In the genomic region with DNA sequence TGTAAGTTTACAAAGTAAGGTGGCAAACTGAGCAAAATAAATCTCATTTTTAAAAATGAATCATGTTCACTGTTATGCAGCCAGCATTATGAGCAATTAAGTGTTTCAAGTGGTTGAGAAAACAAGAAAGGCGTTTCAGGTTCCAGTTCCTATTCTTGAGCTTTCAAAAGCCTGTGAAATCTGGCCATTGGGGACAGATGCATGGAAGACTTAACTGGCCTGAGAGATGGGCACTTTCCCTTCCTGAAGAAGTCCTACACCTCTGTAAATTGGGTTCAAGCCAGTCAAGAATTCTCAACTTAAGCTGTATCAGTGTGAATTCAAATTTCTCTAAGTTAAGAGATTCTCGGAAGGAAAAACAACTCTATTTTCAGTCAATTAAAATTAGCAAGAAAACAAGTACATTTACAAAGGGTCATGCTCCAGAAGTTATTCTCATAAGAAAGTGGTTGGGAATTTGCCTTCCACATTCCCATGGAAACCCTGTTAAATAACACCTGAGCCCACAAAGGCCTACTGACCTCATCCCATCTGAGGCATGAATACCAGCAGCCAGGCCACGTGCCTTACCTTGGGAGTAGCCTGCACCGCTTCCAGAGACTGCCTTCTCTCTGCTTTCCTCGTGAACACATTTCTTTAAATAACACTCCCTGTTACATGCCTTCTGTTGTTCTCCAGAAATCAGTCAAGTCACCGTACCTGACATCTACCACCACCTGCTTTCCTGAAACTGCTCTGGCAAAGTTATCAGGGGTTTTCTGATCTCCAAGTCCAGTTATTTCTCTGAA, we compare ENCODE assay signal across 2 cellular contexts.
TF ChIP-seq lines count a peak whose summit lies in the region.

No MANE protein-coding gene starts in this region.

TF ChIP-seq in GM12878, 131 proteins besides CTCF, POLR2A, EP300 and RAD21 (continues in another document):
- TF ChIP-seq BMI1 (IDR thresholded peaks at IDR 0.05; ENCODE audit: borderline replicate concordance), result peak; percentile 73
- TF ChIP-seq MYB (IDR thresholded peaks at IDR 0.05; ENCODE audit: borderline replicate concordance, low read depth, low read length), result no peak
- TF ChIP-seq, protein P1, sequence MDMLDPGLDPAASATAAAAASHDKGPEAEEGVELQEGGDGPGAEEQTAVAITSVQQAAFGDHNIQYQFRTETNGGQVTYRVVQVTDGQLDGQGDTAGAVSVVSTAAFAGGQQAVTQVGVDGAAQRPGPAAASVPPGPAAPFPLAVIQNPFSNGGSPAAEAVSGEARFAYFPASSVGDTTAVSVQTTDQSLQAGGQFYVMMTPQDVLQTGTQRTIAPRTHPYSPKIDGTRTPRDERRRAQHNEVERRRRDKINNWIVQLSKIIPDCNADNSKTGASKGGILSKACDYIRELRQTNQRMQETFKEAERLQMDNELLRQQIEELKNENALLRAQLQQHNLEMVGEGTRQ (IDR thresholded peaks at IDR 0.05; ENCODE audit: borderline replicate concordance, low read depth, low read length), result no peak; the same call in 1 of the 2 replicates
- no peak for TF ChIP-seq NFYA (IDR thresholded peaks at IDR 0.05; ENCODE audit: borderline replicate concordance, low read depth, low read length)
- TF ChIP-seq IKZF1 (conservative IDR thresholded peaks at IDR 0.05), result peak; percentile 83
- no peak for TF ChIP-seq NR2C1 (IDR thresholded peaks at IDR 0.05)
- TF ChIP-seq CHD1 (IDR thresholded peaks at IDR 0.05; ENCODE audit: low read depth, low read length), result no peak
- TF ChIP-seq, protein P2, sequence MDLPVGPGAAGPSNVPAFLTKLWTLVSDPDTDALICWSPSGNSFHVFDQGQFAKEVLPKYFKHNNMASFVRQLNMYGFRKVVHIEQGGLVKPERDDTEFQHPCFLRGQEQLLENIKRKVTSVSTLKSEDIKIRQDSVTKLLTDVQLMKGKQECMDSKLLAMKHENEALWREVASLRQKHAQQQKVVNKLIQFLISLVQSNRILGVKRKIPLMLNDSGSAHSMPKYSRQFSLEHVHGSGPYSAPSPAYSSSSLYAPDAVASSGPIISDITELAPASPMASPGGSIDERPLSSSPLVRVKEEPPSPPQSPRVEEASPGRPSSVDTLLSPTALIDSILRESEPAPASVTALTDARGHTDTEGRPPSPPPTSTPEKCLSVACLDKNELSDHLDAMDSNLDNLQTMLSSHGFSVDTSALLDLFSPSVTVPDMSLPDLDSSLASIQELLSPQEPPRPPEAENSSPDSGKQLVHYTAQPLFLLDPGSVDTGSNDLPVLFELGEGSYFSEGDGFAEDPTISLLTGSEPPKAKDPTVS (IDR thresholded peaks at IDR 0.05; ENCODE audit: low read depth, low read length), result no peak
- no peak for TF ChIP-seq KAT2A (conservative IDR thresholded peaks at IDR 0.05; ENCODE audit: control insufficient read depth, low read depth, low read length)
- peak; percentile 85 for TF ChIP-seq TCF7 (IDR thresholded peaks at IDR 0.05; ENCODE audit: borderline replicate concordance)
- TF ChIP-seq MTA2 (IDR thresholded peaks at IDR 0.05; ENCODE audit: low read depth), result peak; percentile 95
- no peak for TF ChIP-seq CBFB (IDR thresholded peaks at IDR 0.05; ENCODE audit: low read depth)
- TF ChIP-seq, protein P3, sequence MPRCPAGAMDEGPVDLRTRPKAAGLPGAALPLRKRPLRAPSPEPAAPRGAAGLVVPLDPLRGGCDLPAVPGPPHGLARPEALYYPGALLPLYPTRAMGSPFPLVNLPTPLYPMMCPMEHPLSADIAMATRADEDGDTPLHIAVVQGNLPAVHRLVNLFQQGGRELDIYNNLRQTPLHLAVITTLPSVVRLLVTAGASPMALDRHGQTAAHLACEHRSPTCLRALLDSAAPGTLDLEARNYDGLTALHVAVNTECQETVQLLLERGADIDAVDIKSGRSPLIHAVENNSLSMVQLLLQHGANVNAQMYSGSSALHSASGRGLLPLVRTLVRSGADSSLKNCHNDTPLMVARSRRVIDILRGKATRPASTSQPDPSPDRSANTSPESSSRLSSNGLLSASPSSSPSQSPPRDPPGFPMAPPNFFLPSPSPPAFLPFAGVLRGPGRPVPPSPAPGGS (IDR thresholded peaks at IDR 0.05; ENCODE audit: borderline replicate concordance, insufficient read depth, low read depth, low read length, poor library complexity, severe bottlenecking), result peak; percentile 82
- TF ChIP-seq YBX1 (IDR thresholded peaks at IDR 0.05), result no peak
- TF ChIP-seq ATF7 (IDR thresholded peaks at IDR 0.05; ENCODE audit: low read depth), result peak; percentile 85
- TF ChIP-seq SP1 (IDR thresholded peaks at IDR 0.05; ENCODE audit: low read depth, low read length), result no peak
- 0 out of 2 replicates have a peak, but pooled peaks have one; percentile 70 for TF ChIP-seq MEF2A (IDR thresholded peaks at IDR 0.05; ENCODE audit: insufficient read depth, low read depth, low read length)
- no peak; the same call in 1 of the 2 replicates for TF ChIP-seq ZBED1 (IDR thresholded peaks at IDR 0.05; ENCODE audit: borderline replicate concordance)
- TF ChIP-seq, protein P4, sequence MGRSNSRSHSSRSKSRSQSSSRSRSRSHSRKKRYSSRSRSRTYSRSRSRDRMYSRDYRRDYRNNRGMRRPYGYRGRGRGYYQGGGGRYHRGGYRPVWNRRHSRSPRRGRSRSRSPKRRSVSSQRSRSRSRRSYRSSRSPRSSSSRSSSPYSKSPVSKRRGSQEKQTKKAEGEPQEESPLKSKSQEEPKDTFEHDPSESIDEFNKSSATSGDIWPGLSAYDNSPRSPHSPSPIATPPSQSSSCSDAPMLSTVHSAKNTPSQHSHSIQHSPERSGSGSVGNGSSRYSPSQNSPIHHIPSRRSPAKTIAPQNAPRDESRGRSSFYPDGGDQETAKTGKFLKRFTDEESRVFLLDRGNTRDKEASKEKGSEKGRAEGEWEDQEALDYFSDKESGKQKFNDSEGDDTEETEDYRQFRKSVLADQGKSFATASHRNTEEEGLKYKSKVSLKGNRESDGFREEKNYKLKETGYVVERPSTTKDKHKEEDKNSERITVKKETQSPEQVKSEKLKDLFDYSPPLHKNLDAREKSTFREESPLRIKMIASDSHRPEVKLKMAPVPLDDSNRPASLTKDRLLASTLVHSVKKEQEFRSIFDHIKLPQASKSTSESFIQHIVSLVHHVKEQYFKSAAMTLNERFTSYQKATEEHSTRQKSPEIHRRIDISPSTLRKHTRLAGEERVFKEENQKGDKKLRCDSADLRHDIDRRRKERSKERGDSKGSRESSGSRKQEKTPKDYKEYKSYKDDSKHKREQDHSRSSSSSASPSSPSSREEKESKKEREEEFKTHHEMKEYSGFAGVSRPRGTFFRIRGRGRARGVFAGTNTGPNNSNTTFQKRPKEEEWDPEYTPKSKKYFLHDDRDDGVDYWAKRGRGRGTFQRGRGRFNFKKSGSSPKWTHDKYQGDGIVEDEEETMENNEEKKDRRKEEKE (IDR thresholded peaks at IDR 0.05), result no peak
- no peak for TF ChIP-seq MYC (IDR thresholded peaks at IDR 0.05; ENCODE audit: insufficient read depth, insufficient read length, insufficient replicate concordance, low read length, severe bottlenecking)
- TF ChIP-seq TCF12 (IDR thresholded peaks at IDR 0.05; ENCODE audit: low read depth, low read length), result peak; percentile 85
- peak; percentile 96 for TF ChIP-seq SPI1 (IDR thresholded peaks at IDR 0.05; ENCODE audit: borderline replicate concordance, insufficient read depth, low read depth, low read length)
- peak; percentile 99 for TF ChIP-seq SMARCA5 (IDR thresholded peaks at IDR 0.05)
- peak; percentile 89; the same call in 1 of the 2 replicates for TF ChIP-seq STAT3 (IDR thresholded peaks at IDR 0.05; ENCODE audit: low read depth, low read length)
- TF ChIP-seq ZZZ3 (IDR thresholded peaks at IDR 0.05; ENCODE audit: control insufficient read depth, insufficient read length, low read depth), result no peak
- no peak for TF ChIP-seq CBX5 (IDR thresholded peaks at IDR 0.05; ENCODE audit: low read depth)
- TF ChIP-seq NR2F1 (conservative IDR thresholded peaks at IDR 0.05), result peak; percentile 64
- peak; percentile 20; the same call in 1 of the 2 replicates for TF ChIP-seq LARP7 (IDR thresholded peaks at IDR 0.05)

TF ChIP-seq in HepG2, 621 proteins besides CTCF, POLR2A, EP300 and RAD21:
- TF ChIP-seq, protein P5, sequence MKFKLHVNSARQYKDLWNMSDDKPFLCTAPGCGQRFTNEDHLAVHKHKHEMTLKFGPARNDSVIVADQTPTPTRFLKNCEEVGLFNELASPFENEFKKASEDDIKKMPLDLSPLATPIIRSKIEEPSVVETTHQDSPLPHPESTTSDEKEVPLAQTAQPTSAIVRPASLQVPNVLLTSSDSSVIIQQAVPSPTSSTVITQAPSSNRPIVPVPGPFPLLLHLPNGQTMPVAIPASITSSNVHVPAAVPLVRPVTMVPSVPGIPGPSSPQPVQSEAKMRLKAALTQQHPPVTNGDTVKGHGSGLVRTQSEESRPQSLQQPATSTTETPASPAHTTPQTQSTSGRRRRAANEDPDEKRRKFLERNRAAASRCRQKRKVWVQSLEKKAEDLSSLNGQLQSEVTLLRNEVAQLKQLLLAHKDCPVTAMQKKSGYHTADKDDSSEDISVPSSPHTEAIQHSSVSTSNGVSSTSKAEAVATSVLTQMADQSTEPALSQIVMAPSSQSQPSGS (CRISPR knock-in tag; IDR thresholded peaks at IDR 0.05), result no peak
- TF ChIP-seq, protein P6, sequence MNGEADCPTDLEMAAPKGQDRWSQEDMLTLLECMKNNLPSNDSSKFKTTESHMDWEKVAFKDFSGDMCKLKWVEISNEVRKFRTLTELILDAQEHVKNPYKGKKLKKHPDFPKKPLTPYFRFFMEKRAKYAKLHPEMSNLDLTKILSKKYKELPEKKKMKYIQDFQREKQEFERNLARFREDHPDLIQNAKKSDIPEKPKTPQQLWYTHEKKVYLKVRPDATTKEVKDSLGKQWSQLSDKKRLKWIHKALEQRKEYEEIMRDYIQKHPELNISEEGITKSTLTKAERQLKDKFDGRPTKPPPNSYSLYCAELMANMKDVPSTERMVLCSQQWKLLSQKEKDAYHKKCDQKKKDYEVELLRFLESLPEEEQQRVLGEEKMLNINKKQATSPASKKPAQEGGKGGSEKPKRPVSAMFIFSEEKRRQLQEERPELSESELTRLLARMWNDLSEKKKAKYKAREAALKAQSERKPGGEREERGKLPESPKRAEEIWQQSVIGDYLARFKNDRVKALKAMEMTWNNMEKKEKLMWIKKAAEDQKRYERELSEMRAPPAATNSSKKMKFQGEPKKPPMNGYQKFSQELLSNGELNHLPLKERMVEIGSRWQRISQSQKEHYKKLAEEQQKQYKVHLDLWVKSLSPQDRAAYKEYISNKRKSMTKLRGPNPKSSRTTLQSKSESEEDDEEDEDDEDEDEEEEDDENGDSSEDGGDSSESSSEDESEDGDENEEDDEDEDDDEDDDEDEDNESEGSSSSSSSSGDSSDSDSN (CRISPR knock-in tag; IDR thresholded peaks at IDR 0.05), result no peak
- TF ChIP-seq, protein P7, sequence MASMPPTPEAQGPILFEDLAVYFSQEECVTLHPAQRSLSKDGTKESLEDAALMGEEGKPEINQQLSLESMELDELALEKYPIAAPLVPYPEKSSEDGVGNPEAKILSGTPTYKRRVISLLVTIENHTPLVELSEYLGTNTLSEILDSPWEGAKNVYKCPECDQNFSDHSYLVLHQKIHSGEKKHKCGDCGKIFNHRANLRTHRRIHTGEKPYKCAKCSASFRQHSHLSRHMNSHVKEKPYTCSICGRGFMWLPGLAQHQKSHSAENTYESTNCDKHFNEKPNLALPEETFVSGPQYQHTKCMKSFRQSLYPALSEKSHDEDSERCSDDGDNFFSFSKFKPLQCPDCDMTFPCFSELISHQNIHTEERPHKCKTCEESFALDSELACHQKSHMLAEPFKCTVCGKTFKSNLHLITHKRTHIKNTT (CRISPR knock-in tag; IDR thresholded peaks at IDR 0.05), result no peak
- TF ChIP-seq ZC3H13 (CRISPR knock-in tag; IDR thresholded peaks at IDR 0.05), result no peak
- no peak for TF ChIP-seq KDM3A (CRISPR knock-in tag; IDR thresholded peaks at IDR 0.05; ENCODE audit: low read depth)
- TF ChIP-seq FOXK2 (IDR thresholded peaks at IDR 0.05), result no peak
- no peak for TF ChIP-seq HDAC2 (CRISPR knock-in tag; IDR thresholded peaks at IDR 0.05)
- no peak for TF ChIP-seq HOXD1 (CRISPR knock-in tag; IDR thresholded peaks at IDR 0.05)
- no peak for TF ChIP-seq KDM1A (CRISPR knock-in tag; IDR thresholded peaks at IDR 0.05)
- TF ChIP-seq ZNF563 (CRISPR knock-in tag; IDR thresholded peaks at IDR 0.05), result no peak
- no peak for TF ChIP-seq PCBP1 (IDR thresholded peaks at IDR 0.05; ENCODE audit: borderline replicate concordance, low read depth, low read length)
- no peak for TF ChIP-seq ZNF264 (CRISPR knock-in tag; IDR thresholded peaks at IDR 0.05)
- TF ChIP-seq CENPX (CRISPR knock-in tag; IDR thresholded peaks at IDR 0.05), result no peak
TF ChIP-seq in HepG2: peak in this region for 0.
